ENCODE assay signal across 8 cellular contexts in genomic region chr3:186965141-186965879, GRCh38. TPM values are rescaled to one million over a fixed set of nuclear protein-coding genes. Genes with fewer than 3 reads are reported as not detected.
DNase-seq lines count a peak whose midpoint lies in the region; ATAC-seq and TF ChIP-seq lines count a peak whose summit lies in the region.
"Had no signal": no experiment of that assay in that cellular context is flagged by ENCODE, and none has a peak within 500 bp of the region (broad histone marks: within the 10 kb centered on the region; RNA-seq: fewer than 3 reads in every experiment).

No MANE protein-coding gene starts in this region.

- peaks cover 19% of the 10 kb centered on the region for H3K4me1 ChIP-seq in endodermal cell (ENCODE audit: control insufficient read depth, insufficient read depth, low read length)

- no peaks in the 10 kb centered on the region for H3K27me3 Mint-ChIP-seq in endodermal cell (ENCODE audit: insufficient read depth)
- H3K27me3 Mint-ChIP-seq in stimulated activated naive B cell treated with anti-CD40 and anti-IgM and Interleukin-4, amounts not matched to agents 10 μg/mL and 1 μg/mL and 100 μg/mL, for 72 hours, result no peaks in the 10 kb centered on the region
- H3K27me3 Mint-ChIP-seq in activated T-helper 1 cell treated with anti-CD3 and anti-CD28 coated beads, Interleukin-12 subunit alpha, Interleukin-12 subunit beta, Interleukin-2, Interleukin-4 antibody, amounts not matched to agents 30 ng/mL and 10 ng/mL and 1 ng/mL, durations not matched to agents 14 hours and 24 hours and 36 hours (ENCODE audit: insufficient read depth), result no peaks in the 10 kb centered on the region

- peaks cover 43% of the 10 kb centered on the region for H3K4me1 Mint-ChIP-seq in endodermal cell
- peaks cover 27 to 41% of the 10 kb centered on the region in 2 donors for H3K4me1 Mint-ChIP-seq in stimulated activated naive B cell treated with anti-CD40 and anti-IgM and Interleukin-4, amounts not matched to agents 10 μg/mL and 1 μg/mL and 100 μg/mL, for 72 hours
- H3K4me1 Mint-ChIP-seq in activated T-helper 1 cell treated with anti-CD3 and anti-CD28 coated beads, Interleukin-12 subunit alpha, Interleukin-12 subunit beta, Interleukin-2, Interleukin-4 antibody, amounts not matched to agents 30 ng/mL and 10 ng/mL and 1 ng/mL, durations not matched to agents 14 hours and 24 hours and 36 hours (ENCODE audit: low read depth), result peaks cover 65% of the 10 kb centered on the region

- WGBS in endodermal cell (ENCODE audit: insufficient coverage in 1 of 2, insufficient read length in 1 of 2), 2 experiments, result 71 to 75% methylated on average over 6 to 10 of the region's 10 CpGs

- no peaks in the 10 kb centered on the region for H3K9me3 ChIP-seq in endodermal cell (ENCODE audit: control insufficient read depth, low read length)

- H3K9ac ChIP-seq in endodermal cell (ENCODE audit: extremely low read depth, low read length, poor library complexity, severe bottlenecking), result no peak overlapping the region

- peaks cover 47% of the 10 kb centered on the region for H3K36me3 ChIP-seq in endodermal cell (ENCODE audit: control insufficient read depth, insufficient read depth, low read length)

- H3K27ac Mint-ChIP-seq in endodermal cell, result peak overlapping the region; percentile 87
- peak overlapping the region; percentile 31 for H3K27ac Mint-ChIP-seq in stimulated activated naive B cell treated with anti-CD40 and anti-IgM and Interleukin-4, amounts not matched to agents 10 μg/mL and 1 μg/mL and 100 μg/mL, for 72 hours
- no peak overlapping the region for H3K27ac Mint-ChIP-seq in activated T-helper 1 cell treated with anti-CD3 and anti-CD28 coated beads, Interleukin-12 subunit alpha, Interleukin-12 subunit beta, Interleukin-2, Interleukin-4 antibody, amounts not matched to agents 30 ng/mL and 10 ng/mL and 1 ng/mL, durations not matched to agents 14 hours and 24 hours and 36 hours
- H3K27ac Mint-ChIP-seq: T-helper 1 cell treated with Interleukin-12 subunit alpha and Interleukin-12 subunit beta and Interleukin-4 antibody, amounts not matched to agents 30 μg/mL and 1 μg/mL, for 36 hours had no signal

- ATAC-seq in GM18873 (IDR thresholded peaks at IDR 0.05; ENCODE audit: low FRiP score, unreplicated experiment) (peak; percentile 71), HG03039 (IDR thresholded peaks at IDR 0.05; ENCODE audit: unreplicated experiment) (peak; percentile 58)
- peak in 1 of 2 donors; percentile 51 for ATAC-seq in stimulated activated naive B cell treated with anti-CD40 and anti-IgM and Interleukin-4, amounts not matched to agents 10 μg/mL and 1 μg/mL and 100 μg/mL, for 72 hours (replicated peaks)

- no peaks in the 10 kb centered on the region for H3K9me3 Mint-ChIP-seq in endodermal cell
- no peaks in the 10 kb centered on the region for H3K9me3 Mint-ChIP-seq in stimulated activated naive B cell treated with anti-CD40 and anti-IgM and Interleukin-4, amounts not matched to agents 10 μg/mL and 1 μg/mL and 100 μg/mL, for 72 hours
- H3K9me3 Mint-ChIP-seq in activated T-helper 1 cell treated with anti-CD3 and anti-CD28 coated beads, Interleukin-12 subunit alpha, Interleukin-12 subunit beta, Interleukin-2, Interleukin-4 antibody, amounts not matched to agents 30 ng/mL and 10 ng/mL and 1 ng/mL, durations not matched to agents 14 hours and 24 hours and 36 hours, result no peaks in the 10 kb centered on the region
- H3K9me3 Mint-ChIP-seq: T-helper 1 cell treated with Interleukin-12 subunit alpha and Interleukin-12 subunit beta and Interleukin-4 antibody, amounts not matched to agents 30 μg/mL and 1 μg/mL, for 36 hours had no signal

- DNase-seq in endodermal cell (peak; percentile 72), GF-D8 (lab: John Stamatoyannopoulos, UW) (no peak), Ammon's horn (ENCODE audit: low spot score) (no peak)
- no peak for DNase-seq in stimulated activated naive B cell treated with anti-CD40 and anti-IgM and Interleukin-4, amounts not matched to agents 10 μg/mL and 1 μg/mL and 100 μg/mL, for 72 hours
- no peak for DNase-seq in activated T-helper 1 cell treated with anti-CD3 and anti-CD28 coated beads, Interleukin-12 subunit alpha, Interleukin-12 subunit beta, Interleukin-2, Interleukin-4 antibody, amounts not matched to agents 30 ng/mL and 10 ng/mL and 1 ng/mL, durations not matched to agents 14 hours and 24 hours and 36 hours (ENCODE audit: low spot score)

- intact Hi-C loops in activated T-helper 1 cell treated with anti-CD3 and anti-CD28 coated beads, Interleukin-12 subunit alpha, Interleukin-12 subunit beta, Interleukin-2, Interleukin-4 antibody, amounts not matched to agents 30 ng/mL and 10 ng/mL and 1 ng/mL, durations not matched to agents 14 hours and 24 hours and 36 hours (cut with micrococcal nuclease), result no loop called here

- H3K27me3 ChIP-seq in endodermal cell (ENCODE audit: control insufficient read depth, insufficient read depth, low read length, poor library complexity, severe bottlenecking), result no peaks in the 10 kb centered on the region

- H3K4me3 Mint-ChIP-seq in endodermal cell, result no peak overlapping the region
- H3K4me3 Mint-ChIP-seq in stimulated activated naive B cell treated with anti-CD40 and anti-IgM and Interleukin-4, amounts not matched to agents 10 μg/mL and 1 μg/mL and 100 μg/mL, for 72 hours, result no peak overlapping the region
- no peak overlapping the region for H3K4me3 Mint-ChIP-seq in activated T-helper 1 cell treated with anti-CD3 and anti-CD28 coated beads, Interleukin-12 subunit alpha, Interleukin-12 subunit beta, Interleukin-2, Interleukin-4 antibody, amounts not matched to agents 30 ng/mL and 10 ng/mL and 1 ng/mL, durations not matched to agents 14 hours and 24 hours and 36 hours
- H3K4me3 Mint-ChIP-seq: T-helper 1 cell treated with Interleukin-12 subunit alpha and Interleukin-12 subunit beta and Interleukin-4 antibody, amounts not matched to agents 30 μg/mL and 1 μg/mL, for 36 hours had no signal

- no peak overlapping the region for H3K27ac ChIP-seq in endodermal cell (ENCODE audit: low read depth, low read length)

- TF ChIP-seq CTCF in endodermal cell (conservative IDR thresholded peaks at IDR 0.05), result no peak

- peaks cover 38% of the 10 kb centered on the region for H3K36me3 Mint-ChIP-seq in endodermal cell (ENCODE audit: low read depth)
- peaks cover 29 to 51% of the 10 kb centered on the region in 2 donors for H3K36me3 Mint-ChIP-seq in stimulated activated naive B cell treated with anti-CD40 and anti-IgM and Interleukin-4, amounts not matched to agents 10 μg/mL and 1 μg/mL and 100 μg/mL, for 72 hours
- peaks cover 46% of the 10 kb centered on the region for H3K36me3 Mint-ChIP-seq in activated T-helper 1 cell treated with anti-CD3 and anti-CD28 coated beads, Interleukin-12 subunit alpha, Interleukin-12 subunit beta, Interleukin-2, Interleukin-4 antibody, amounts not matched to agents 30 ng/mL and 10 ng/mL and 1 ng/mL, durations not matched to agents 14 hours and 24 hours and 36 hours (ENCODE audit: low read depth)

- no peak overlapping the region for H3K4me3 ChIP-seq in endodermal cell (ENCODE audit: low read length)

RNA-seq across cellular contexts. Expression of gene ST6GAL1, which starts 35.0 kb away (rescaled TPM):
- 10 to 100 TPM; 79.3 to 82.4 TPM for total RNA-seq in endodermal cell
- polyA plus RNA-seq in endodermal cell (2013, experiment 1 of 2), result 49.8 TPM
- 50.2 TPM for polyA plus RNA-seq in endodermal cell (2013, experiment 2 of 2)
- total RNA-seq in activated T-helper 1 cell treated with anti-CD3 and anti-CD28 coated beads, Interleukin-12 subunit alpha, Interleukin-12 subunit beta, Interleukin-2, Interleukin-4 antibody, amounts not matched to agents 30 ng/mL and 10 ng/mL and 1 ng/mL, durations not matched to agents 14 hours and 24 hours and 36 hours, result 147 and 148 TPM in 2 replicates
